26 cellular contexts compared by ENCODE assay signal in genomic region chr15:59291214-59291551, GRCh38.
A peak's percentile ranks its signal among the peaks of the same experiment; 100 is the strongest.
DNase-seq lines count a peak whose midpoint lies in the region; ATAC-seq and TF ChIP-seq lines count a peak whose summit lies in the region.
"Had no signal": no experiment of that assay in that cellular context is flagged by ENCODE, and none has a peak within 500 bp of the region (broad histone marks: within the 10 kb centered on the region; RNA-seq: fewer than 3 reads in every experiment).

No MANE protein-coding gene starts in this region.

- no TSS peak for BruUV-seq in Panc1 (replicated peaks; lab: Mats Ljungman, UMichigan)

- intact Hi-C loops in Panc1 (cut with micrococcal nuclease; ENCODE audit: unreplicated experiment) (no loop called here), left colon (cut with DNase I, micrococcal nuclease) (no loop called here), transverse colon (cut with DNase I; ENCODE audit: low total_unique reads) (no loop called here)

- no peak for ATAC-seq in activated CD8-positive, alpha-beta memory T cell treated with anti-CD3 and anti-CD28 coated beads, Interleukin-2, amount 10 ng/mL, durations not matched to agents 7 days and 5 days
- no peak for ATAC-seq in Panc1
- ATAC-seq in left colon = peak; percentile 64
- no peak for ATAC-seq in effector memory CD8-positive, alpha-beta T cell (replicated peaks)
- no peak for ATAC-seq in HG03175 (IDR thresholded peaks at IDR 0.05; ENCODE audit: unreplicated experiment)
- ATAC-seq in HG02885 (IDR thresholded peaks at IDR 0.05; ENCODE audit: poor library complexity, unreplicated experiment) = no peak
- ATAC-seq: activated CD8-positive, alpha-beta T cell treated with anti-CD3 and anti-CD28 coated beads, Interleukin-2, amount 10 ng/mL, durations not matched to agents 7 days and 5 days; pancreas; right lobe of liver had no signal

- H3K4me3 ChIP-seq in Panc1 (ENCODE audit: low read depth in 2 of 2, low read length in 2 of 2) = peak overlapping the region in 1 of 2 experiments; percentile 33; a peak in 2 of 4 replicates
- peak overlapping the region in 1 of 4 donors; percentile 10 for H3K4me3 ChIP-seq in transverse colon
- H3K4me3 ChIP-seq: ascending aorta, pancreas, right lobe of liver, SJSA1 had no signal

- CTCF ChIA-PET in activated CD8-positive, alpha-beta memory T cell treated with anti-CD3 and anti-CD28 coated beads, Interleukin-2, amount 10 ng/mL, durations not matched to agents 7 days and 5 days (lab: Charles Lee) = interaction anchor here (1.0 kb wide), 1 partner anchor 57 kb away, joined by 3 read pairs; no protein-coding TSS in a partner anchor
- CTCF ChIA-PET in Panc1 (lab: Charles Lee) = interaction anchor here (0.5 kb wide), 1 partner anchor 13 kb away, joined by 5 read pairs; no protein-coding TSS in a partner anchor

- peaks cover 16% of the 10 kb centered on the region for H3K4me1 Mint-ChIP-seq in activated CD8-positive, alpha-beta memory T cell treated with anti-CD3 and anti-CD28 coated beads, Interleukin-2, amount 10 ng/mL, durations not matched to agents 7 days and 5 days
- H3K4me1 Mint-ChIP-seq in effector memory CD8-positive, alpha-beta T cell (ENCODE audit: low read depth in 2 of 2) = no peaks in the 10 kb centered on the region

- POLR2A ChIA-PET in Panc1 (lab: Charles Lee) = interaction anchor here (0.6 kb wide), 1 partner anchor 70 kb away, joined by 3 read pairs; no protein-coding TSS in a partner anchor

- peak overlapping the region; percentile 65 for H3K27ac Mint-ChIP-seq in activated CD8-positive, alpha-beta memory T cell treated with anti-CD3 and anti-CD28 coated beads, Interleukin-2, amount 10 ng/mL, durations not matched to agents 7 days and 5 days
- H3K27ac Mint-ChIP-seq in effector memory CD8-positive, alpha-beta T cell = no peak overlapping the region
- H3K27ac Mint-ChIP-seq: activated CD8-positive, alpha-beta T cell treated with anti-CD3 and anti-CD28 coated beads, Interleukin-2, amount 10 ng/mL, durations not matched to agents 7 days and 5 days; T-helper 2 cell treated with Interferon-gamma antibody and Interleukin-4, amounts not matched to agents 5 μg/mL and 100 μg/mL, for 36 hours; type B pancreatic cell had no signal

- TF ChIP-seq POLR2A in transverse colon (IDR thresholded peaks at IDR 0.05) = no peak

- 48 to 55% methylated on average over 2 to 3 of the region's 3 CpGs for WGBS in transverse colon (ENCODE audit: low coverage in 1 of 2), 2 donors

- in situ Hi-C loops in Panc1 (cut with HindIII; ENCODE audit: low pct_unique_long_range_greater_than_20kb, low sequenced_read_pairs) = no loop called here
- in situ Hi-C loops in transverse colon (cut with MboI; ENCODE audit: low pct_ligation_motif_present in 1 of 4, low pct_unique_long_range_greater_than_20kb in 1 of 4, low sequenced_read_pairs in 3 of 4) = no loop called here

- H3K27me3 Mint-ChIP-seq in activated CD8-positive, alpha-beta memory T cell treated with anti-CD3 and anti-CD28 coated beads, Interleukin-2, amount 10 ng/mL, durations not matched to agents 7 days and 5 days = peaks cover 8% of the 10 kb centered on the region
- H3K27me3 Mint-ChIP-seq in effector memory CD8-positive, alpha-beta T cell = peaks cover 0 to 8% of the 10 kb centered on the region in 2 donors
- H3K27me3 Mint-ChIP-seq: type B pancreatic cell had no signal

- H3K4me1 ChIP-seq in Panc1 (ENCODE audit: control insufficient read depth, insufficient read depth, low read length) (peaks cover 76% of the 10 kb centered on the region), transverse colon (peaks cover 8 to 66% (median 44%) of the 10 kb centered on the region in 4 donors)

- peaks cover 4% of the 10 kb centered on the region for H3K36me3 Mint-ChIP-seq in activated CD8-positive, alpha-beta memory T cell treated with anti-CD3 and anti-CD28 coated beads, Interleukin-2, amount 10 ng/mL, durations not matched to agents 7 days and 5 days
- no peaks in the 10 kb centered on the region for H3K36me3 Mint-ChIP-seq in effector memory CD8-positive, alpha-beta T cell (ENCODE audit: insufficient read depth)
- H3K36me3 Mint-ChIP-seq: type B pancreatic cell had no signal

- no peak for TF ChIP-seq CTCF in Panc1 (IDR thresholded peaks at IDR 0.05)
- TF ChIP-seq CTCF in transverse colon (IDR thresholded peaks at IDR 0.05) = no peak

- H3K36me3 ChIP-seq in Panc1 (ENCODE audit: control insufficient read depth, insufficient read depth, low read length) = no peaks in the 10 kb centered on the region
- no peaks in the 10 kb centered on the region for H3K36me3 ChIP-seq in transverse colon
- H3K36me3 ChIP-seq: ascending aorta, pancreas, right lobe of liver had no signal

- H3K9me3 ChIP-seq in Panc1 (ENCODE audit: control insufficient read depth, insufficient read depth, low read depth, low read length) (no peaks in the 10 kb centered on the region), transverse colon (no peaks in the 10 kb centered on the region)
- H3K9me3 ChIP-seq: ascending aorta, pancreas, right lobe of liver, SJSA1 had no signal

- DNase-seq in activated CD8-positive, alpha-beta memory T cell treated with anti-CD3 and anti-CD28 coated beads, Interleukin-2, amount 10 ng/mL, durations not matched to agents 7 days and 5 days = no peak
- DNase-seq in activated CD8-positive, alpha-beta memory T cell treated with anti-CD3 and anti-CD28 coated beads, Interleukin-2, amount 50 U/mL, for 4 hours = no peak
- DNase-seq in Panc1 (ENCODE audit: low read depth, low spot score) = no peak
- no peak for DNase-seq in left colon
- DNase-seq in transverse colon = no peak
- no peak for DNase-seq in effector memory CD8-positive, alpha-beta T cell
- DNase-seq: activated CD8-positive, alpha-beta T cell treated with anti-CD3 and anti-CD28 coated beads, Interleukin-2, amount 10 ng/mL, durations not matched to agents 7 days and 5 days; activated naive CD4-positive, alpha-beta T cell treated with anti-CD3 and anti-CD28 coated beads, Interleukin-2, amount 50 U/mL, for 16 hours; activated T-cell treated with anti-CD3 and anti-CD28 coated beads, Interleukin-2, amount 50 U/mL, for 48 hours; GF-D8; glutamatergic neuron; Kasumi-1; NCI-H1105 treated with DMSO at 0.1 percent for 48 hours; NCI-H2107; NCI-H69; pancreas; right lobe of liver; stimulated activated naive CD4-positive, alpha-beta T cell treated with Interleukin-2 at 50 U/mL for 16 hours had no signal

- H3K27ac ChIP-seq in Panc1 (ENCODE audit: low read length) = peak overlapping the region; percentile 93
- peak overlapping the region; percentile 31 to 72 (median 64) for H3K27ac ChIP-seq in transverse colon
- H3K27ac ChIP-seq: 22Rv1, C4-2B, right lobe of liver had no signal

- H3K4me3 Mint-ChIP-seq in activated CD8-positive, alpha-beta memory T cell treated with anti-CD3 and anti-CD28 coated beads, Interleukin-2, amount 10 ng/mL, durations not matched to agents 7 days and 5 days = peak overlapping the region; percentile 39
- no peak overlapping the region for H3K4me3 Mint-ChIP-seq in effector memory CD8-positive, alpha-beta T cell
- H3K4me3 Mint-ChIP-seq: activated CD8-positive, alpha-beta T cell treated with anti-CD3 and anti-CD28 coated beads, Interleukin-2, amount 10 ng/mL, durations not matched to agents 7 days and 5 days; T-helper 2 cell treated with Interferon-gamma antibody and Interleukin-4, amounts not matched to agents 5 μg/mL and 100 μg/mL, for 36 hours; type B pancreatic cell had no signal

- no peaks in the 10 kb centered on the region for H3K9me3 Mint-ChIP-seq in activated CD8-positive, alpha-beta memory T cell treated with anti-CD3 and anti-CD28 coated beads, Interleukin-2, amount 10 ng/mL, durations not matched to agents 7 days and 5 days (ENCODE audit: low read depth)
- no peaks in the 10 kb centered on the region for H3K9me3 Mint-ChIP-seq in effector memory CD8-positive, alpha-beta T cell
- H3K9me3 Mint-ChIP-seq: T-helper 2 cell treated with Interferon-gamma antibody and Interleukin-4, amounts not matched to agents 5 μg/mL and 100 μg/mL, for 36 hours; type B pancreatic cell had no signal

- no peaks in the 10 kb centered on the region for H3K27me3 ChIP-seq in Panc1 (ENCODE audit: control insufficient read depth, insufficient read depth, low read length)
- H3K27me3 ChIP-seq in transverse colon = no peaks in the 10 kb centered on the region
- H3K27me3 ChIP-seq: ascending aorta, pancreas, right lobe of liver, SJSA1 had no signal

- TF ChIP-seq EP300 in transverse colon (IDR thresholded peaks at IDR 0.05; ENCODE audit: low read depth) = no peak
